Comparison of ENCODE assay signal across 1 cellular context in genomic region chr6:168272379-168273011, GRCh38.
TF ChIP-seq lines count a peak whose summit lies in the region.

No MANE protein-coding gene starts in this region.

TF ChIP-seq in GM23338, 12 proteins besides CTCF, POLR2A, EP300 and RAD21 (continued from another document):
- TF ChIP-seq ZNF462 (CRISPR knock-in tag; IDR thresholded peaks at IDR 0.05): no peak
- TF ChIP-seq NANOG (IDR thresholded peaks at IDR 0.05; ENCODE audit: borderline replicate concordance): no peak
- TF ChIP-seq ZNF331 (CRISPR knock-in tag; IDR thresholded peaks at IDR 0.05; ENCODE audit: low read depth): no peak
- TF ChIP-seq REST (IDR thresholded peaks at IDR 0.05; ENCODE audit: unreplicated experiment): no peak
